16 cellular contexts compared by ENCODE assay signal in the genomic region with DNA sequence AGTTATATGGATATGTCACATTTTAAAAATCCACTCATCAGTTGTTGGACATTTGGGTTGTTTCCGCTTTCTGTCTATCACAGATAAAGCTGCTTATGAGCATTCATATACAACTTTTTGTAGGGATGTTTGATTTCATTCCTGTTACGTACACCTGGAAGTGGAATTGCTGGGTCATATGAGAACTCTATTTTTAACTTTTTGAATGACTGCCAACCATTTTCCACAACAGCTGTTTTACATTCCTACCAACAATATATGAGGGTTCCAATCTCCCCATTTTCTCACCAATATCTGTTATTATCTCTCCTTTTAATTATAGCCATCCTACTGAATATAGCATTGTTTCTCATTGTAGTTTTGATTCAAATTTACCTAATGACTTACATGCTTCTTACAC.
DNase-seq lines count a peak whose midpoint lies in the region; ATAC-seq, FAIRE-seq and TF ChIP-seq lines count a peak whose summit lies in the region.
"Had no signal": no experiment of that assay in that cellular context is flagged by ENCODE, and none has a peak within 500 bp of the region (broad histone marks: within the 10 kb centered on the region; RNA-seq: fewer than 3 reads in every experiment).

No MANE protein-coding gene starts in this region.

- H3K9me1 ChIP-seq in K562 (ENCODE audit: control insufficient read depth, insufficient read depth, low read length) = no peaks in the 10 kb centered on the region

- CTCF ChIA-PET in K562 (lab: Yijun Ruan, JAX; ENCODE audit: low intra/inter-chr PET ratio) = no interaction called here

- H3K79me2 ChIP-seq in K562 (ENCODE audit: control insufficient read depth, insufficient read depth, low read length) = no peaks in the 10 kb centered on the region

- no peak overlapping the region for H3K27ac ChIP-seq in K562 (ENCODE audit: extremely low read depth, low read depth, low read length)

- in situ Hi-C loops in K562 (cut with MboI) (no loop called here), GM13976 (cut with MboI; ENCODE audit: low sequenced_read_pairs, unreplicated experiment) (no loop called here)

- H3K4me2 ChIP-seq in K562 (ENCODE audit: insufficient read depth, low read length) = no peak overlapping the region

- DNase-seq in NCI-H1105 treated with DMSO at 0.1 percent for 48 hours (lab: John Stamatoyannopoulos, UW) = peak; percentile 10
- no peak for DNase-seq in NCI-H1105 (lab: John Stamatoyannopoulos, UW)
- peak; percentile 22 for DNase-seq in LHCN-M2 (ENCODE audit: low read depth)
- DNase-seq in K562 (ENCODE audit: extremely low read depth in 1 of 4, low spot score in 3 of 4) = no peak
- peak; percentile 36 for DNase-seq in iris pigment epithelial cell (ENCODE audit: low read depth)
- no peak for DNase-seq in DMS153 treated with DMSO at 0.1 percent for 48 hours (lab: John Stamatoyannopoulos, UW; ENCODE audit: unreplicated experiment)
- DNase-seq in stimulated activated naive CD8-positive, alpha-beta T cell treated with anti-CD3 and anti-CD28 coated beads, Interleukin-15, amount 100 ng/mL, for 72 hours = no peak
- no peak for DNase-seq in GM13976 (ENCODE audit: low spot score)
- DNase-seq: 8988T; BE2C; Caco-2; CD4-positive, alpha-beta T cell; NCI-H146; NCI-H2029 treated with DMSO at 0.1 percent for 48 hours; NCI-H510A had no signal

- H3K4me3 ChIP-seq in K562 = no peak overlapping the region

- no peak for FAIRE-seq in K562 (lab: Jason Lieb, UNC)
- FAIRE-seq: H1 had no signal

- no peak overlapping the region for H3K4me3 Mint-ChIP-seq in stimulated activated naive CD8-positive, alpha-beta T cell treated with anti-CD3 and anti-CD28 coated beads, Interleukin-15, amount 100 ng/mL, for 72 hours
- H3K4me3 Mint-ChIP-seq: CD4-positive, alpha-beta T cell had no signal

- H3K9ac ChIP-seq in K562 (ENCODE audit: insufficient read depth in 1 of 2, low read depth in 2 of 2, low read length in 2 of 2) = no peak overlapping the region

- no peak overlapping the region for H2AFZ ChIP-seq in K562 (ENCODE audit: low read depth, low read length)

- H3K36me3 ChIP-seq in K562 (ENCODE audit: control insufficient read depth, insufficient read depth, low read length) = peaks cover 16% of the 10 kb centered on the region
- H3K36me3 ChIP-seq: BE2C had no signal

- no peaks in the 10 kb centered on the region for H3K9me3 Mint-ChIP-seq in stimulated activated naive CD8-positive, alpha-beta T cell treated with anti-CD3 and anti-CD28 coated beads, Interleukin-15, amount 100 ng/mL, for 72 hours
- H3K9me3 Mint-ChIP-seq: CD4-positive, alpha-beta T cell had no signal

- no peak for TF ChIP-seq POLR2A in K562 (conservative IDR thresholded peaks at IDR 0.05)

- H3K4me1 Mint-ChIP-seq in stimulated activated naive CD8-positive, alpha-beta T cell treated with anti-CD3 and anti-CD28 coated beads, Interleukin-15, amount 100 ng/mL, for 72 hours = peaks cover 12% of the 10 kb centered on the region

- POLR2A ChIA-PET in K562 (lab: Yijun Ruan, JAX) = no interaction called here

- H3K27me3 Mint-ChIP-seq in stimulated activated naive CD8-positive, alpha-beta T cell treated with anti-CD3 and anti-CD28 coated beads, Interleukin-15, amount 100 ng/mL, for 72 hours = no peaks in the 10 kb centered on the region
- H3K27me3 Mint-ChIP-seq: CD4-positive, alpha-beta T cell had no signal

- TF ChIP-seq CTCF in K562 (IDR thresholded peaks at IDR 0.05 in 2 of 3, conservative IDR thresholded peaks at IDR 0.05 in 1 of 3; ENCODE audit: insufficient read depth in 2 of 3, low read depth in 1 of 3, low read length in 3 of 3) (no peak), GM13976 (IDR thresholded peaks at IDR 0.05; ENCODE audit: borderline replicate concordance, control extremely low read depth, extremely low read depth, insufficient read depth, missing control alignments) (no peak)

- TF ChIP-seq RAD21 in K562 (CRISPR knock-in tag; conservative IDR thresholded peaks at IDR 0.05 in 1 of 2, IDR thresholded peaks at IDR 0.05 in 1 of 2) = no peak

- H3K4me1 ChIP-seq in K562 (replicated peaks in 1 of 2; ENCODE audit: control insufficient read depth in 2 of 2, insufficient read depth in 2 of 2, low read length in 2 of 2) = peaks cover 0 to 5% of the 10 kb centered on the region in 2 experiments; a peak in 4 of 5 replicates
- H3K4me1 ChIP-seq: BE2C had no signal

- TF ChIP-seq EP300 in K562 (IDR thresholded peaks at IDR 0.05; ENCODE audit: low read length) = no peak

- no peaks in the 10 kb centered on the region for H4K20me1 ChIP-seq in K562 (replicated peaks; ENCODE audit: control insufficient read depth, insufficient read depth, low read length)

- H3K27me3 ChIP-seq in K562 (ENCODE audit: control insufficient read depth in 2 of 2, insufficient read depth in 2 of 2, low read length in 2 of 2) = no peaks in the 10 kb centered on the region
- H3K27me3 ChIP-seq: BE2C had no signal

- H3K9me3 ChIP-seq in K562 (replicated peaks; ENCODE audit: control insufficient read depth, insufficient read depth, low read depth, low read length) = no peaks in the 10 kb centered on the region
- H3K9me3 ChIP-seq: BE2C, Caco-2 had no signal

- intact Hi-C loops in K562 (cut with micrococcal nuclease) = no loop called here

- ATAC-seq in K562 = no peak
- no peak for ATAC-seq in stimulated activated naive CD8-positive, alpha-beta T cell treated with anti-CD3 and anti-CD28 coated beads, Interleukin-15, amount 100 ng/mL, for 72 hours

- no peak overlapping the region for H3K27ac Mint-ChIP-seq in stimulated activated naive CD8-positive, alpha-beta T cell treated with anti-CD3 and anti-CD28 coated beads, Interleukin-15, amount 100 ng/mL, for 72 hours
- H3K27ac Mint-ChIP-seq: CD4-positive, alpha-beta T cell had no signal

- no TSS peak for BruUV-seq in K562 (replicated peaks; lab: Mats Ljungman, UMichigan)

- WGBS in K562 (ENCODE audit: insufficient coverage, low coverage, missing lambda C conversion rate) = 71% methylated on average over 2 of the region's 2 CpGs

TF ChIP-seq in K562, 482 proteins besides CTCF, POLR2A, EP300 and RAD21:
- TF ChIP-seq MEF2D (tag; conservative IDR thresholded peaks at IDR 0.05; ENCODE audit: low read depth) (peak; percentile 59; the same call in 1 of the 2 replicates), NCOR1 (IDR thresholded peaks at IDR 0.05) (0 out of 2 replicates have a peak, but pooled peaks have one; percentile 4), E2F3 (CRISPR knock-in tag; IDR thresholded peaks at IDR 0.05) (no peak)

Comparison
In these comparisons a context has a peak if more than half of its experiments do, and no peak if none do; other contexts are left out.
1. DNase-seq: peak in NCI-H1105 treated with DMSO at 0.1 percent for 48 hours (single experiment), LHCN-M2 (single experiment) and iris pigment epithelial cell (single experiment); none in NCI-H1105 (single experiment), K562 (0 of 4), DMS153 treated with DMSO at 0.1 percent for 48 hours (single experiment), stimulated activated naive CD8-positive, alpha-beta T cell treated with anti-CD3 and anti-CD28 coated beads, Interleukin-15, amount 100 ng/mL, for 72 hours (0 of 2) and GM13976 (single experiment).